13 cellular contexts compared by ENCODE assay signal in the genomic region with DNA sequence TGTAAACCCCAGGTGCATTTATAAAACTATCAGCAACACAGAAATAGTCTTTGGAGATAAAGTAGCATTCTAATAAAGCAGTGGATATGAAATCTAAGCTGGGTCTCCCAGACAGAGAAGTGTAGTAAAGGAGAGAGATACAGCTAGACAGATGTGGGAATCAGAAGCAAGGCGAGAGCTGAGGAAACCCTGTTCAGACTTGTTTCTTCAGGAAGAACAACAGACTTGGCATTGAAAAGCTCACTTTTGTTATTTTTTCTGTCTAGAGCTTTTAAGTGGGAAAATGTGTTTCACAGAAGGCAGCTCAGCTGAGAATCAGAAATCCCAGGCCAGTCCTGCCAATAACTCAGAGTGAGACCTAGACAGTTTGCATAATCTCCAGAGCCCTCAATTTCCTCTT. TPM values are rescaled to one million over a fixed set of nuclear protein-coding genes. Genes with fewer than 3 reads are reported as not detected.
DNase-seq lines count a peak whose midpoint lies in the region; ATAC-seq, FAIRE-seq and TF ChIP-seq lines count a peak whose summit lies in the region.
"Had no signal": no experiment of that assay in that cellular context is flagged by ENCODE, and none has a peak within 500 bp of the region (broad histone marks: within the 10 kb centered on the region; RNA-seq: fewer than 3 reads in every experiment).

No MANE protein-coding gene starts in this region.

- H2BK5ac ChIP-seq in H1 (ENCODE audit: low read depth, low read length): no peak overlapping the region
- no peak overlapping the region for H2BK5ac ChIP-seq in neuronal stem cell (ENCODE audit: low read length)

- BruUV-seq in A673 (replicated peaks; lab: Mats Ljungman, UMichigan): no TSS peak

- no peak overlapping the region for H2BK12ac ChIP-seq in H1 (ENCODE audit: low read depth, low read length)
- H2BK12ac ChIP-seq in neuronal stem cell (ENCODE audit: low read length): no peak overlapping the region

- peak overlapping the region; percentile 26 for H2BK120ac ChIP-seq in H1 (replicated peaks; ENCODE audit: low read depth, low read length)
- no peak overlapping the region for H2BK120ac ChIP-seq in neuronal stem cell (ENCODE audit: low read depth, low read length)

- H3K9ac ChIP-seq in H1 (replicated peaks in 1 of 4; ENCODE audit: extremely low read depth in 1 of 4, low read depth in 3 of 4, low read length in 3 of 4) (no peak overlapping the region), neuronal stem cell (ENCODE audit: low read depth, low read length, poor library complexity) (no peak overlapping the region)

- H3K4me2 ChIP-seq in H1 (ENCODE audit: insufficient read depth in 1 of 2, low read depth in 2 of 2, low read length in 2 of 2) (no peak overlapping the region), neuronal stem cell (ENCODE audit: insufficient read depth, low read length, poor library complexity, severe bottlenecking) (no peak overlapping the region)

- H3K36me3 ChIP-seq in A673 (ENCODE audit: insufficient read depth, low read length, poor library complexity, severe bottlenecking) (no peaks in the 10 kb centered on the region), H1 (ENCODE audit: control insufficient read depth in 2 of 4, insufficient read depth in 4 of 4, low read length in 3 of 4) (no peaks in the 10 kb centered on the region), neuronal stem cell (replicated peaks in 1 of 2; ENCODE audit: control insufficient read depth in 2 of 2, insufficient read depth in 2 of 2, low read length in 2 of 2) (no peaks in the 10 kb centered on the region), SJCRH30 (no peaks in the 10 kb centered on the region)

- no peak overlapping the region for H3K4me3 ChIP-seq in A673 (ENCODE audit: low read depth, low read length, poor library complexity, severe bottlenecking)
- H3K4me3 ChIP-seq in H1 (ENCODE audit: extremely low read depth in 1 of 4, insufficient read depth in 2 of 4, low read depth in 3 of 4, low read length in 4 of 4): no peak overlapping the region
- no peak overlapping the region for H3K4me3 ChIP-seq in neuronal stem cell (ENCODE audit: low read length in 2 of 2)
- no peak overlapping the region for H3K4me3 ChIP-seq in SJCRH30

- no peaks in the 10 kb centered on the region for H4K20me1 ChIP-seq in H1 (replicated peaks in 1 of 2; ENCODE audit: control insufficient read depth in 1 of 2, insufficient read depth in 2 of 2, low read length in 2 of 2)

- H2BK20ac ChIP-seq in H1 (ENCODE audit: low read length): peak overlapping the region; percentile 82; the same call in 1 of the 2 replicates

- H4K91ac ChIP-seq in H1 (replicated peaks; ENCODE audit: insufficient read length, low read length) (no peak overlapping the region), neuronal stem cell (ENCODE audit: low read depth, low read length, poor library complexity) (no peak overlapping the region)

- H3K27ac ChIP-seq in A673 (ENCODE audit: low read depth, low read length, poor library complexity, severe bottlenecking) (peak overlapping the region; percentile 26), H1 (ENCODE audit: low read depth, low read length) (no peak overlapping the region), neuronal stem cell (replicated peaks; ENCODE audit: low read length) (no peak overlapping the region), SJCRH30 (no peak overlapping the region)
- H3K27ac ChIP-seq: C4-2B had no signal

- H3K23ac ChIP-seq in H1 (ENCODE audit: insufficient read length): no peak overlapping the region
- H3K23ac ChIP-seq in neuronal stem cell (ENCODE audit: low read depth, low read length, poor library complexity): no peak overlapping the region

- no peak for TF ChIP-seq EP300 in H1 (IDR thresholded peaks at IDR 0.05; ENCODE audit: borderline replicate concordance in 1 of 2, low read depth in 2 of 2, low read length in 2 of 2)

- no peak for TF ChIP-seq RAD21 in H1 (IDR thresholded peaks at IDR 0.05 in 1 of 2, conservative IDR thresholded peaks at IDR 0.05 in 1 of 2; ENCODE audit: low read depth in 2 of 2, low read length in 2 of 2)

- H3K18ac ChIP-seq in H1 (ENCODE audit: extremely low read depth, low read length): no peak overlapping the region
- no peak overlapping the region for H3K18ac ChIP-seq in neuronal stem cell (ENCODE audit: low read length)

- H3K9me3 ChIP-seq in A673 (ENCODE audit: low read depth, low read length, poor library complexity, severe bottlenecking) (no peaks in the 10 kb centered on the region), H1 (ENCODE audit: insufficient read depth in 2 of 2, low read depth in 1 of 2, low read length in 1 of 2) (no peaks in the 10 kb centered on the region), neuronal stem cell (replicated peaks in 1 of 2; ENCODE audit: control insufficient read depth in 2 of 2, insufficient read depth in 1 of 2, low read depth in 1 of 2, low read length in 2 of 2) (no peaks in the 10 kb centered on the region), SJCRH30 (replicated peaks) (no peaks in the 10 kb centered on the region)

- DNase-seq in A673 (ENCODE audit: low spot score) (no peak), NCI-H69 (lab: John Stamatoyannopoulos, UW) (peak; percentile 15), H1 (ENCODE audit: low read depth in 1 of 2, low spot score in 2 of 2) (no peak), neuronal stem cell (ENCODE audit: low spot score) (no peak), SJCRH30 (no peak), SKM-1 treated with dmso at 0.1 percent for 144 hours (lab: John Stamatoyannopoulos, UW; ENCODE audit: unreplicated experiment) (no peak)
- DNase-seq: CD4-positive, alpha-beta memory T cell; DMS79; HCEC 1CT; HFFc6 had no signal

- no peak for ATAC-seq in GM18868 (IDR thresholded peaks at IDR 0.05; ENCODE audit: unreplicated experiment)

- TF ChIP-seq POLR2A in H1 (IDR thresholded peaks at IDR 0.05; ENCODE audit: control extremely low read depth in 1 of 2, low read depth in 2 of 2, low read length in 2 of 2): no peak

- WGBS in H1 (ENCODE audit: extremely low coverage in 1 of 2, insufficient coverage in 1 of 2, insufficient read length in 1 of 2, insufficient replicate concordance in 2 of 2, low coverage in 1 of 2, low lambda C conversion rate in 2 of 2, missing lambda C conversion rate in 1 of 2), 2 experiments: 100% methylated on average over 1 of the region's 1 CpG; no CpG with 5 or more reads in 1 of the 2 experiments
- no CpG with 5 or more reads among the region's 1 CpG for WGBS in neuronal stem cell (ENCODE audit: extremely low coverage in 2 of 2, insufficient read length in 2 of 2, insufficient replicate concordance in 1 of 2), 2 donors

- intact Hi-C loops in A673 (cut with micrococcal nuclease; ENCODE audit: unreplicated experiment): no loop called here

- H2AK5ac ChIP-seq in H1 (ENCODE audit: low read depth, low read length): no peak overlapping the region
- H2AK5ac ChIP-seq in neuronal stem cell (ENCODE audit: low read depth, low read length): no peak overlapping the region

- no peak overlapping the region for H3K14ac ChIP-seq in H1 (ENCODE audit: insufficient read length)
- H3K14ac ChIP-seq in neuronal stem cell (ENCODE audit: low read length): no peak overlapping the region

- H2AFZ ChIP-seq in H1 (ENCODE audit: low read length): no peak overlapping the region
- peak overlapping the region; percentile 4 for H2AFZ ChIP-seq in neuronal stem cell (ENCODE audit: low read length)

- POLR2A ChIA-PET in A673 (lab: Charles Lee; ENCODE audit: low non-redundant PET): no interaction called here
- POLR2A ChIA-PET in H1 (lab: Charles Lee; ENCODE audit: partially characterized antibody): no interaction called here

- H3K79me2 ChIP-seq in H1 (ENCODE audit: control insufficient read depth in 1 of 2, insufficient read depth in 2 of 2, low read length in 2 of 2): no peaks in the 10 kb centered on the region

- no peak overlapping the region for H3K56ac ChIP-seq in H1 (replicated peaks; ENCODE audit: insufficient read length, low read depth, low read length)

- H4K5ac ChIP-seq in H1 (ENCODE audit: insufficient read length, low read depth, low read length): no peak overlapping the region

- no peak overlapping the region for H4K8ac ChIP-seq in H1 (ENCODE audit: extremely low read depth, insufficient read depth, low read length)
- no peak overlapping the region for H4K8ac ChIP-seq in neuronal stem cell (ENCODE audit: low read depth, low read length)

- H2BK15ac ChIP-seq in H1 (ENCODE audit: low read length): no peak overlapping the region
- no peak overlapping the region for H2BK15ac ChIP-seq in neuronal stem cell (ENCODE audit: low read length)

- H3K27me3 ChIP-seq in A673 (replicated peaks; ENCODE audit: insufficient read depth, low read depth, low read length, poor library complexity): no peaks in the 10 kb centered on the region
- H3K27me3 ChIP-seq in H1 (replicated peaks in 1 of 4; ENCODE audit: control insufficient read depth in 3 of 4, extremely low read depth in 1 of 4, insufficient read depth in 3 of 4, low read length in 3 of 4): no peaks in the 10 kb centered on the region
- peaks cover 0 to 16% (median 0%) of the 10 kb centered on the region in 3 experiments for H3K27me3 ChIP-seq in neuronal stem cell (ENCODE audit: control insufficient read depth in 3 of 3, insufficient read depth in 3 of 3, low read depth in 1 of 3, low read length in 3 of 3)
- H3K27me3 ChIP-seq in SJCRH30: no peaks in the 10 kb centered on the region

- H3K4me1 ChIP-seq in A673 (ENCODE audit: insufficient read depth, low read length, poor library complexity, severe bottlenecking) (no peaks in the 10 kb centered on the region), H1 (replicated peaks in 1 of 4; ENCODE audit: control insufficient read depth in 3 of 4, insufficient read depth in 4 of 4, low read length in 3 of 4) (peaks cover 0 to 10% (median 4%) of the 10 kb centered on the region in 4 experiments; a peak in 3 of 7 replicates), neuronal stem cell (ENCODE audit: control insufficient read depth in 2 of 2, insufficient read depth in 1 of 2, low read depth in 1 of 2, low read length in 2 of 2) (peaks cover 0 to 3% of the 10 kb centered on the region in 2 donors), SJCRH30 (no peaks in the 10 kb centered on the region)

- CTCF ChIA-PET in A673 (lab: Charles Lee) (no interaction called here), H1 (lab: Charles Lee; ENCODE audit: partially characterized antibody) (interaction anchor here (0.9 kb wide), 2 partner anchors 10 to 212 kb away, joined by 3 read pairs; no protein-coding TSS in a partner anchor)

- no peak for FAIRE-seq in H1 (lab: Jason Lieb, UNC)
- FAIRE-seq: GM12891 had no signal

- no peaks in the 10 kb centered on the region for H3K23me2 ChIP-seq in H1 (ENCODE audit: low read depth, low read length)

- H3K79me1 ChIP-seq in H1 (ENCODE audit: low read depth, low read length) (no peaks in the 10 kb centered on the region), neuronal stem cell (ENCODE audit: low read depth, low read length) (no peaks in the 10 kb centered on the region)

- H3K4ac ChIP-seq in H1 (replicated peaks; ENCODE audit: insufficient read length, low read depth, low read length) (no peak overlapping the region), neuronal stem cell (ENCODE audit: low read length) (no peak overlapping the region)

- TF ChIP-seq CTCF in A673 (conservative IDR thresholded peaks at IDR 0.05; ENCODE audit: low read depth, low read length) (no peak), H1 (IDR thresholded peaks at IDR 0.05; ENCODE audit: control extremely low read depth in 1 of 3, insufficient read depth in 1 of 3, low read depth in 1 of 3, low read length in 3 of 3) (no peak)

RNA-seq across cellular contexts. Expression of a gene that starts 52.9 kb away (rescaled TPM):
- 16.2 and 19.4 TPM in 2 replicates for total RNA-seq in A673 (2021)
- 9.8 TPM in 2 replicates for total RNA-seq in H1 (2021; fragmentation: NEBNext Ultra II Directional; extraction: Animal tissue kit (Norgen Biotek cat#: 25700))
- polyA plus RNA-seq in H1 (2011; rRNA removed): 3.3 and 5.5 TPM in 2 replicates
- 6.8 TPM for polyA plus RNA-seq in H1 (2011; cell fraction: cytosol; rRNA removed)
- 4.1 TPM for polyA plus RNA-seq in H1 (2011; cell fraction: nucleus; rRNA removed)
- polyA plus RNA-seq in H1 (2012, experiment 1 of 2): 6.1 to 8.9 TPM (median 7.7 TPM) in 4 replicates
- polyA plus RNA-seq in H1 (2012, experiment 2 of 2): 1.1 TPM
- polyA plus RNA-seq in H1 (2013, experiment 1 of 2): 10.0 TPM
- 9.9 TPM for polyA plus RNA-seq in H1 (2013, experiment 2 of 2)
- 3.6 and 4.7 TPM in 2 replicates for polyA minus RNA-seq in H1 (2011; rRNA and poly(A)+ RNA removed)
- 4.0 TPM for polyA minus RNA-seq in H1 (2011; cell fraction: cytosol; rRNA and poly(A)+ RNA removed)
- polyA minus RNA-seq in H1 (2011; cell fraction: nucleus; rRNA and poly(A)+ RNA removed): 5.4 TPM
- 8.9 TPM for polyA plus RNA-seq in neuronal stem cell (2013, experiment 1 of 2)
- polyA plus RNA-seq in neuronal stem cell (2013, experiment 2 of 2): 8.5 TPM
- 9.6 and 12.0 TPM in 2 replicates for total RNA-seq in SJCRH30 (2014; rRNA removed; shearing (Covaris generic))
